ENCODE assay signal across 14 cellular contexts in genomic region chr11:12234216-12234615, GRCh38.
DNase-seq lines count a peak whose midpoint lies in the region; ATAC-seq and TF ChIP-seq lines count a peak whose summit lies in the region.
"Had no signal": no experiment of that assay in that cellular context is flagged by ENCODE, and none has a peak within 500 bp of the region (broad histone marks: within the 10 kb centered on the region; RNA-seq: fewer than 3 reads in every experiment).

No MANE protein-coding gene starts in this region.

- no peak for ATAC-seq in gastroesophageal sphincter
- ATAC-seq: GM12878, WTC11 had no signal

- H3K9ac ChIP-seq in stomach smooth muscle (ENCODE audit: low read length in 2 of 2): no peak overlapping the region

- no peaks in the 10 kb centered on the region for H3K27me3 Mint-ChIP-seq in activated CD4-positive, alpha-beta T cell treated with anti-CD3 and anti-CD28 coated beads, Interleukin-2, amount 10 ng/mL, durations not matched to agents 7 days and 5 days
- H3K27me3 Mint-ChIP-seq in activated T-helper 2 cell treated with anti-CD3 and anti-CD28 coated beads, Interferon-gamma antibody, Interleukin-2, Interleukin-4, amounts not matched to agents 10 μg/mL and 5 μg/mL and 100 μg/mL, durations not matched to agents 14 hours and 24 hours and 36 hours (ENCODE audit: low read depth): no peaks in the 10 kb centered on the region
- H3K27me3 Mint-ChIP-seq: progenitor cell of endocrine pancreas had no signal

- H3K36me3 ChIP-seq in gastroesophageal sphincter (peaks cover 0 to 39% of the 10 kb centered on the region in 2 donors), stomach smooth muscle (ENCODE audit: control insufficient read depth in 2 of 2, insufficient read depth in 2 of 2, low read length in 2 of 2) (peaks cover 29 to 35% of the 10 kb centered on the region in 2 donors)

- intact Hi-C loops in activated T-helper 2 cell treated with anti-CD3 and anti-CD28 coated beads, Interferon-gamma antibody, Interleukin-2, Interleukin-4, amounts not matched to agents 10 μg/mL and 5 μg/mL and 100 μg/mL, durations not matched to agents 14 hours and 24 hours and 36 hours (cut with micrococcal nuclease): no loop called here
- intact Hi-C loops in posterior vena cava (cut with DNase I): loop anchor here in 1 of 2 donors (10.0 kb wide), 1 partner anchor 51 kb away; no protein-coding TSS in a partner anchor

- H3K36me3 Mint-ChIP-seq in activated CD4-positive, alpha-beta T cell treated with anti-CD3 and anti-CD28 coated beads, Interleukin-2, amount 10 ng/mL, durations not matched to agents 7 days and 5 days (ENCODE audit: low read depth): peaks cover 52% of the 10 kb centered on the region
- peaks cover 99% of the 10 kb centered on the region for H3K36me3 Mint-ChIP-seq in activated T-helper 2 cell treated with anti-CD3 and anti-CD28 coated beads, Interferon-gamma antibody, Interleukin-2, Interleukin-4, amounts not matched to agents 10 μg/mL and 5 μg/mL and 100 μg/mL, durations not matched to agents 14 hours and 24 hours and 36 hours (ENCODE audit: low read depth)
- H3K36me3 Mint-ChIP-seq: WTC11 had no signal

- H3K27ac ChIP-seq in gastroesophageal sphincter: peak overlapping the region; percentile 82 to 94 (median 90)
- peak overlapping the region; percentile 97 for H3K27ac ChIP-seq in stomach smooth muscle (ENCODE audit: low read length)

- H3K27ac Mint-ChIP-seq in activated CD4-positive, alpha-beta T cell treated with anti-CD3 and anti-CD28 coated beads, Interleukin-2, amount 10 ng/mL, durations not matched to agents 7 days and 5 days: peak overlapping the region; percentile 75
- H3K27ac Mint-ChIP-seq in activated T-helper 2 cell treated with anti-CD3 and anti-CD28 coated beads, Interferon-gamma antibody, Interleukin-2, Interleukin-4, amounts not matched to agents 10 μg/mL and 5 μg/mL and 100 μg/mL, durations not matched to agents 14 hours and 24 hours and 36 hours: peak overlapping the region; percentile 96
- H3K27ac Mint-ChIP-seq: progenitor cell of endocrine pancreas, WTC11 had no signal

- CTCF ChIA-PET in activated CD4-positive, alpha-beta T cell treated with anti-CD3 and anti-CD28 coated beads, Interleukin-2, amount 10 ng/mL, durations not matched to agents 7 days and 5 days (lab: Charles Lee): interaction anchor here (1.0 to 6.2 kb wide), 5 partner anchors 10 to 187 kb away, joined by 3 to 49 read pairs (median 7); no protein-coding TSS in a partner anchor

- H3K9me3 ChIP-seq in gastroesophageal sphincter (no peaks in the 10 kb centered on the region), stomach smooth muscle (ENCODE audit: control insufficient read depth in 2 of 2, low read length in 2 of 2) (no peaks in the 10 kb centered on the region)
- H3K9me3 ChIP-seq: thyroid gland had no signal

- H3K4me1 Mint-ChIP-seq in activated CD4-positive, alpha-beta T cell treated with anti-CD3 and anti-CD28 coated beads, Interleukin-2, amount 10 ng/mL, durations not matched to agents 7 days and 5 days: peaks cover 32% of the 10 kb centered on the region
- peaks cover 61% of the 10 kb centered on the region for H3K4me1 Mint-ChIP-seq in activated T-helper 2 cell treated with anti-CD3 and anti-CD28 coated beads, Interferon-gamma antibody, Interleukin-2, Interleukin-4, amounts not matched to agents 10 μg/mL and 5 μg/mL and 100 μg/mL, durations not matched to agents 14 hours and 24 hours and 36 hours (ENCODE audit: low read depth)
- H3K4me1 Mint-ChIP-seq: WTC11 had no signal

- no peak overlapping the region for H3K4me3 Mint-ChIP-seq in activated CD4-positive, alpha-beta T cell treated with anti-CD3 and anti-CD28 coated beads, Interleukin-2, amount 10 ng/mL, durations not matched to agents 7 days and 5 days
- no peak overlapping the region for H3K4me3 Mint-ChIP-seq in activated T-helper 2 cell treated with anti-CD3 and anti-CD28 coated beads, Interferon-gamma antibody, Interleukin-2, Interleukin-4, amounts not matched to agents 10 μg/mL and 5 μg/mL and 100 μg/mL, durations not matched to agents 14 hours and 24 hours and 36 hours (ENCODE audit: low read depth)
- H3K4me3 Mint-ChIP-seq: WTC11 had no signal

- POLR2A ChIA-PET in activated CD4-positive, alpha-beta T cell treated with anti-CD3 and anti-CD28 coated beads, Interleukin-2, amount 10 ng/mL, durations not matched to agents 7 days and 5 days (lab: Charles Lee): no interaction called here

- H3K4me3 ChIP-seq in gastroesophageal sphincter: no peak overlapping the region
- H3K4me3 ChIP-seq in stomach smooth muscle (ENCODE audit: low read length in 2 of 2): no peak overlapping the region
- H3K4me3 ChIP-seq: GM12878, thyroid gland had no signal

- TF ChIP-seq POLR2A in gastroesophageal sphincter (IDR thresholded peaks at IDR 0.05): no peak

- no peaks in the 10 kb centered on the region for H3K9me3 Mint-ChIP-seq in activated CD4-positive, alpha-beta T cell treated with anti-CD3 and anti-CD28 coated beads, Interleukin-2, amount 10 ng/mL, durations not matched to agents 7 days and 5 days
- H3K9me3 Mint-ChIP-seq in activated T-helper 2 cell treated with anti-CD3 and anti-CD28 coated beads, Interferon-gamma antibody, Interleukin-2, Interleukin-4, amounts not matched to agents 10 μg/mL and 5 μg/mL and 100 μg/mL, durations not matched to agents 14 hours and 24 hours and 36 hours: no peaks in the 10 kb centered on the region
- H3K9me3 Mint-ChIP-seq: WTC11 had no signal

- no peak for TF ChIP-seq CTCF in gastroesophageal sphincter (IDR thresholded peaks at IDR 0.05)

- no peak for TF ChIP-seq EP300 in gastroesophageal sphincter (IDR thresholded peaks at IDR 0.05)

- WGBS in gastroesophageal sphincter (ENCODE audit: low coverage in 1 of 2), 2 donors: 25% methylated on average over 1 of the region's 1 CpG; no CpG with 5 or more reads in 1 of the 2 donors

- H3K27me3 ChIP-seq in gastroesophageal sphincter (no peaks in the 10 kb centered on the region), stomach smooth muscle (ENCODE audit: control insufficient read depth in 1 of 2, insufficient read depth in 2 of 2, low read length in 2 of 2) (no peaks in the 10 kb centered on the region)
- H3K27me3 ChIP-seq: thyroid gland had no signal

- DNase-seq in activated CD4-positive, alpha-beta T cell treated with anti-CD3 and anti-CD28 coated beads, Interleukin-2, amount 10 ng/mL, durations not matched to agents 7 days and 5 days: no peak
- no peak for DNase-seq in activated CD4-positive, alpha-beta T cell treated with anti-CD3 and anti-CD28 coated beads, Interleukin-2, amount 50 U/mL, for 4 hours
- DNase-seq in activated T-helper 2 cell treated with anti-CD3 and anti-CD28 coated beads, Interferon-gamma antibody, Interleukin-2, Interleukin-4, amounts not matched to agents 10 μg/mL and 5 μg/mL and 100 μg/mL, durations not matched to agents 14 hours and 24 hours and 36 hours (ENCODE audit: low spot score): no peak
- DNase-seq in NCI-H510A treated with DMSO at 0.1 percent for 48 hours (lab: John Stamatoyannopoulos, UW): no peak
- DNase-seq in posterior vena cava (ENCODE audit: low spot score): no peak
- DNase-seq in NCI-H1930 (lab: John Stamatoyannopoulos, UW): no peak
- DNase-seq: NCI-H1105 treated with DMSO at 0.1 percent for 48 hours, NCI-H524 treated with DMSO at 0.1 percent for 48 hours, thyroid gland had no signal

- H3K4me1 ChIP-seq in gastroesophageal sphincter (peaks cover 9 to 71% (median 17%) of the 10 kb centered on the region in 3 donors), stomach smooth muscle (ENCODE audit: control insufficient read depth, insufficient read depth, low read length) (peaks cover 56% of the 10 kb centered on the region)
